In the genomic region with DNA sequence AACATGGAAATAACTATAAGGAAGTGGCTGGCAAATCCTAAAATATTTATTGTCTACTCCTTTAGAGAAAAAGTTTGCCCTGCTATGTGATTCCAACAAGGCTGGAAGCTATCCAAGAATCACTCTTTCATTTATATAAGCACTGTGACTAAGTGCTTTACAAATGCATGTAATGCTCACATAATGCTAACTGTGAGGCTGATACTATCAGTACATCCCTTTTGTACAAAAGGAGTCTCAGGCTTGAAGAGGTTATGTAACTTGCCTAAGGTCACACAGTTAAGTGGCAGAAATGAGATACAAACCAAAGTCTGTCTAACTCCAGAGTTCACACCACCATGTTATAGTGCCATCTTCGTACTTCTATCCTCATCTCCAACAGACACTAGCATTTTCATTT, we compare ENCODE assay signal across 14 cellular contexts. TPM values are rescaled to one million over a fixed set of nuclear protein-coding genes. Genes with fewer than 3 reads are reported as not detected.
DNase-seq lines count a peak whose midpoint lies in the region; ATAC-seq and TF ChIP-seq lines count a peak whose summit lies in the region.
"Had no signal": no experiment of that assay in that cellular context is flagged by ENCODE, and none has a peak within 500 bp of the region (broad histone marks: within the 10 kb centered on the region; RNA-seq: fewer than 3 reads in every experiment).

No MANE protein-coding gene starts in this region.

- H3K4me2 ChIP-seq in hepatocyte, result no peak overlapping the region

- DNase-seq in AG08395 (ENCODE audit: low spot score), result peak; percentile 43
- DNase-seq in HS-27A (ENCODE audit: low read depth), result peak; percentile 80
- peak; percentile 66 for DNase-seq in astrocyte of the cerebellum (ENCODE audit: low read depth)
- DNase-seq in hepatocyte (ENCODE audit: low spot score), result peak; percentile 13
- no peak for DNase-seq in stimulated activated naive CD4-positive, alpha-beta T cell treated with Interleukin-2 at 50 U/mL for 16 hours (lab: John Stamatoyannopoulos, UW)
- DNase-seq in aorta, result no peak
- no peak for DNase-seq in 8988T
- no peak for DNase-seq in left lobe of liver (ENCODE audit: low spot score)
- DNase-seq: activated naive CD4-positive, alpha-beta T cell treated with anti-CD3 and anti-CD28 coated beads for 36 hours; KBM-7; left cardiac atrium; NCI-H446 treated with DMSO at 0.1 percent for 48 hours; occipital lobe had no signal

- ATAC-seq in aorta (ENCODE audit: low FRiP score), result no peak
- no peak for ATAC-seq in left lobe of liver
- ATAC-seq: left cardiac atrium had no signal

- no peak overlapping the region for H2AFZ ChIP-seq in hepatocyte

- TF ChIP-seq CTCF in astrocyte of the cerebellum (IDR thresholded peaks at IDR 0.05; ENCODE audit: low read depth, low read length, missing control alignments), result no peak
- no peak for TF ChIP-seq CTCF in hepatocyte (IDR thresholded peaks at IDR 0.05; ENCODE audit: poor library complexity)

- in situ Hi-C loops in astrocyte of the cerebellum (cut with HindIII; ENCODE audit: low sequenced_read_pairs), result no loop called here

- no peaks in the 10 kb centered on the region for H4K20me1 ChIP-seq in hepatocyte (ENCODE audit: insufficient read depth, poor library complexity, severe bottlenecking)

- WGBS in hepatocyte (ENCODE audit: low lambda C conversion rate, missing lambda C conversion rate), result 93% methylated on average over 1 of the region's 1 CpG
- WGBS in aorta, 2 donors, result 92 to 95% methylated on average over 1 of the region's 1 CpG

- H3K4me1 ChIP-seq in hepatocyte (ENCODE audit: insufficient read depth) (no peaks in the 10 kb centered on the region), aorta (ENCODE audit: control insufficient read depth in 1 of 2, insufficient read depth in 2 of 2, low read length in 2 of 2) (peaks cover 0 to 3% of the 10 kb centered on the region in 2 donors)

- intact Hi-C loops in aorta (cut with DNase I), result no loop called here

- no peaks in the 10 kb centered on the region for H3K79me2 ChIP-seq in hepatocyte

- H3K27ac ChIP-seq in hepatocyte, result no peak overlapping the region
- no peak overlapping the region for H3K27ac ChIP-seq in aorta (ENCODE audit: low read depth in 1 of 2, low read length in 2 of 2)
- H3K27ac ChIP-seq: tibial nerve had no signal

- H3K4me3 ChIP-seq in astrocyte of the cerebellum (ENCODE audit: low read depth, low read length) (no peak overlapping the region), hepatocyte (no peak overlapping the region), aorta (ENCODE audit: low read length in 2 of 2) (no peak overlapping the region)
- H3K4me3 ChIP-seq: tibial nerve had no signal

- no peaks in the 10 kb centered on the region for H3K9me2 ChIP-seq in hepatocyte (replicated peaks; ENCODE audit: insufficient read depth)

- H3K36me3 ChIP-seq in hepatocyte (replicated peaks; ENCODE audit: insufficient read depth, low read depth) (no peaks in the 10 kb centered on the region), aorta (ENCODE audit: control insufficient read depth in 1 of 2, insufficient read depth in 2 of 2, low read length in 1 of 2) (peaks cover 1 to 3% of the 10 kb centered on the region in 2 donors)

- H3K27me3 ChIP-seq in hepatocyte (no peaks in the 10 kb centered on the region), aorta (ENCODE audit: control insufficient read depth in 1 of 2, insufficient read depth in 2 of 2, low read length in 1 of 2) (no peaks in the 10 kb centered on the region)
- H3K27me3 ChIP-seq: tibial nerve had no signal

- H3K9me3 ChIP-seq in hepatocyte (ENCODE audit: low read depth) (no peaks in the 10 kb centered on the region), aorta (ENCODE audit: control insufficient read depth, low read length) (no peaks in the 10 kb centered on the region)
- H3K9me3 ChIP-seq: tibial nerve had no signal

RNA-seq across cellular contexts. Expression of gene TOPBP1, which starts 17.0 kb away (rescaled TPM):
- 27.1 and 29.0 TPM in 2 replicates for total RNA-seq in hepatocyte
- polyA plus RNA-seq in hepatocyte, result 8.0 and 8.3 TPM in 2 replicates
- 10 to 100 TPM; 16.8 to 23.2 TPM for total RNA-seq in aorta
- polyA plus RNA-seq in aorta, result 10 to 100 TPM in 1 of 2 donors, 1 to 10 TPM in 1; 8.4 to 17.7 TPM
- total RNA-seq in left lobe of liver, result 7.0 TPM

Comparison
In these comparisons a context has a peak if more than half of its experiments do, and no peak if none do; other contexts are left out.
1. DNase-seq: peak in AG08395 (single experiment), HS-27A (single experiment), astrocyte of the cerebellum (single experiment) and hepatocyte (single experiment); none in stimulated activated naive CD4-positive, alpha-beta T cell treated with Interleukin-2 at 50 U/mL for 16 hours (single experiment), aorta (0 of 2), 8988T (single experiment) and left lobe of liver (single experiment).